8 cellular contexts compared by ENCODE assay signal in genomic region chr22:21650823-21651520, GRCh38. TPM values are rescaled to one million over a fixed set of nuclear protein-coding genes. Genes with fewer than 3 reads are reported as not detected.
DNase-seq lines count a peak whose midpoint lies in the region; ATAC-seq, FAIRE-seq and TF ChIP-seq lines count a peak whose summit lies in the region.

No MANE protein-coding gene starts in this region.

- peak overlapping the region; percentile 88 for H2AFZ ChIP-seq in GM12878 (ENCODE audit: control insufficient read depth, low read depth, low read length)

- H3K27ac Mint-ChIP-seq in Calu3 (ENCODE audit: unreplicated experiment), result peak overlapping the region; percentile 91

- H3K36me3 Mint-ChIP-seq in Calu3 (ENCODE audit: insufficient read depth, unreplicated experiment), result peaks cover 76% of the 10 kb centered on the region

- TF ChIP-seq EP300 in GM12878 (IDR thresholded peaks at IDR 0.05; ENCODE audit: borderline replicate concordance in 1 of 2, control insufficient read depth in 1 of 2, low read depth in 2 of 2, low read length in 2 of 2), result no peak

- SMC1A ChIA-PET in GM12878 (lab: Charles Lee; ENCODE audit: uncharacterized antibody, unreplicated experiment), result interaction anchor here (1.0 to 2.4 kb wide), 2 partner anchors 9 to 57 kb away, joined by 3 to 8 read pairs; partner anchors contain the start of gene SDF2L1

- POLR2A ChIA-PET in GM12878 (lab: Charles Lee), result interaction anchor here (1.4 kb wide), 2 partner anchors 9 to 74 kb away, joined by 3 to 4 read pairs; partner anchors contain the start of gene SDF2L1

- BruUV-seq in Calu3 (replicated peaks; lab: Mats Ljungman, UMichigan), result TSS peak; percentile 54
- BruUV-seq in GM12878 (replicated peaks; lab: Mats Ljungman, UMichigan), result TSS peak; percentile 84

- peak overlapping the region; percentile 98 for H3K4me3 Mint-ChIP-seq in Calu3 (ENCODE audit: low read depth, unreplicated experiment)

- no peaks in the 10 kb centered on the region for H3K9me3 Mint-ChIP-seq in Calu3 (ENCODE audit: low read depth, unreplicated experiment)

- H4K20me1 ChIP-seq in GM12878 (ENCODE audit: control insufficient read depth, insufficient read depth), result no peaks in the 10 kb centered on the region

- peaks cover 8% of the 10 kb centered on the region for H3K4me1 ChIP-seq in GM12878 (ENCODE audit: control insufficient read depth, insufficient read depth, low read length)
- peaks cover 26% of the 10 kb centered on the region for H3K4me1 ChIP-seq in mucosa of stomach (ENCODE audit: control insufficient read depth, insufficient read depth, low read length)
- peaks cover 0 to 6% of the 10 kb centered on the region in 2 donors for H3K4me1 ChIP-seq in small intestine (ENCODE audit: control insufficient read depth in 2 of 2, insufficient read depth in 1 of 2, low read depth in 1 of 2, low read length in 1 of 2)

- H3K4me2 ChIP-seq in GM12878 (ENCODE audit: control insufficient read depth, insufficient read depth), result peak overlapping the region; percentile 93

- intact Hi-C loops in Calu3 (cut with micrococcal nuclease; ENCODE audit: unreplicated experiment), result loop anchor here (1.0 kb wide), 1 partner anchor 21 kb away; the partner anchor contains the start of gene YDJC
- intact Hi-C loops in GM12878 (cut with micrococcal nuclease; ENCODE audit: unreplicated experiment), result no loop called here

- in situ Hi-C loops in GM12878 (cut with MboI), result no loop called here

- WGBS in GM12878 (ENCODE audit: insufficient coverage, insufficient replicate concordance, low lambda C conversion rate, missing lambda C conversion rate), result 27% methylated on average over 6 of the region's 6 CpGs
- WGBS in small intestine, 3 donors, result 7 to 17% (median 16%) methylated on average over 6 of the region's 6 CpGs

- no peak for DNase-seq in Calu3
- DNase-seq in LNCaP clone FGC (ENCODE audit: low read depth), result no peak
- no peak for DNase-seq in GM12878 (ENCODE audit: low read depth, low spot score)
- no peak for DNase-seq in small intestine
- DNase-seq in NCI-H1930 (lab: John Stamatoyannopoulos, UW), result no peak
- no peak for DNase-seq in stimulated activated CD4-positive, alpha-beta T cell treated with anti-CD3 and anti-CD28 coated beads, Interleukin-2, amount 100 ng/mL, for 24 hours
- no peak for DNase-seq in NCI-H774 (lab: John Stamatoyannopoulos, UW)

- CTCF ChIA-PET in Calu3 (lab: Charles Lee) (interaction anchor here (1.9 kb wide), 1 partner anchor 9 kb away, joined by 12 read pairs; the partner anchor contains the start of gene SDF2L1), GM12878 (lab: Yijun Ruan, JAX) (interaction anchor here (0.8 to 0.9 kb wide), 4 partner anchors 9 to 558 kb away, joined by 3 to 4 read pairs (median 3); partner anchors contain the start of gene SDF2L1)

- FAIRE-seq in GM12878 (lab: Jason Lieb, UNC) (no peak), small intestine (lab: Jason Lieb, UNC) (no peak)

- no peaks in the 10 kb centered on the region for H3K27me3 Mint-ChIP-seq in Calu3 (ENCODE audit: unreplicated experiment)

- peaks cover 3 to 6% of the 10 kb centered on the region in 2 experiments for H3K36me3 ChIP-seq in GM12878 (ENCODE audit: control insufficient read depth in 2 of 2, insufficient read depth in 2 of 2, low read length in 1 of 2)
- H3K36me3 ChIP-seq in mucosa of stomach (ENCODE audit: control insufficient read depth, insufficient read depth, low read length), result no peaks in the 10 kb centered on the region
- no peaks in the 10 kb centered on the region for H3K36me3 ChIP-seq in small intestine (ENCODE audit: control insufficient read depth in 2 of 2, insufficient read depth in 2 of 2, low read length in 2 of 2)

- TF ChIP-seq POLR2A in GM12878 (IDR thresholded peaks at IDR 0.05; ENCODE audit: low read depth, low read length), result no peak

- H3K27me3 ChIP-seq in GM12878 (replicated peaks in 1 of 2; ENCODE audit: control insufficient read depth in 2 of 2, insufficient read depth in 2 of 2, low read length in 1 of 2), result no peaks in the 10 kb centered on the region
- no peaks in the 10 kb centered on the region for H3K27me3 ChIP-seq in mucosa of stomach (ENCODE audit: control insufficient read depth, insufficient read depth, low read length)
- no peaks in the 10 kb centered on the region for H3K27me3 ChIP-seq in small intestine (ENCODE audit: control insufficient read depth in 2 of 2, insufficient read depth in 2 of 2, low read length in 2 of 2)

- H3K4me1 Mint-ChIP-seq in Calu3 (ENCODE audit: low read depth, unreplicated experiment), result peaks cover 24% of the 10 kb centered on the region

- RAD21 ChIA-PET in GM12878 (lab: Charles Lee; ENCODE audit: unreplicated experiment), result interaction anchor here (1.0 to 1.6 kb wide), 2 partner anchors 8 to 112 kb away, joined by 4 read pairs; no protein-coding TSS in a partner anchor

- H3K9ac ChIP-seq in GM12878 (ENCODE audit: control insufficient read depth, insufficient read depth, low read length), result peak overlapping the region; percentile 95
- H3K9ac ChIP-seq in mucosa of stomach (ENCODE audit: low read length), result no peak overlapping the region

- H3K27ac ChIP-seq in GM12878 (ENCODE audit: control insufficient read depth, insufficient read depth) (peak overlapping the region; percentile 89), small intestine (ENCODE audit: low read depth in 1 of 2, low read length in 1 of 2) (peak overlapping the region in 1 of 2 donors; percentile 8)

- TF ChIP-seq RAD21 in GM12878 (IDR thresholded peaks at IDR 0.05; ENCODE audit: insufficient read depth, low read depth, low read length), result no peak

- peaks cover 11% of the 10 kb centered on the region for H3K79me2 ChIP-seq in GM12878 (ENCODE audit: control insufficient read depth, insufficient read depth, low read length)

- no peaks in the 10 kb centered on the region for H3K9me3 ChIP-seq in GM12878 (replicated peaks; ENCODE audit: control insufficient read depth, insufficient read depth, low read length)
- no peaks in the 10 kb centered on the region for H3K9me3 ChIP-seq in mucosa of stomach (ENCODE audit: control insufficient read depth, low read length)
- no peaks in the 10 kb centered on the region for H3K9me3 ChIP-seq in small intestine (ENCODE audit: control insufficient read depth, low read depth)

- peak; percentile 22 for ATAC-seq in GM12878

- H3K4me3 ChIP-seq in LNCaP clone FGC (ENCODE audit: low read depth, low read length) (peak overlapping the region; percentile 64), GM12878 (peak overlapping the region; percentile 73), mucosa of stomach (ENCODE audit: low read length) (peak overlapping the region; percentile 74), small intestine (ENCODE audit: low read depth in 1 of 2, low read length in 2 of 2) (peak overlapping the region in 1 of 2 donors; percentile 49)

- no peak for TF ChIP-seq CTCF in Calu3 (IDR thresholded peaks at IDR 0.05; ENCODE audit: unreplicated experiment)
- TF ChIP-seq CTCF in LNCaP clone FGC (IDR thresholded peaks at IDR 0.05; ENCODE audit: control insufficient read depth, extremely low read depth, insufficient read depth), result no peak
- no peak for TF ChIP-seq CTCF in GM12878 (IDR thresholded peaks at IDR 0.05 in 2 of 3, conservative IDR thresholded peaks at IDR 0.05 in 1 of 3; ENCODE audit: control insufficient read depth in 2 of 3, extremely low read depth in 1 of 3, insufficient read depth in 1 of 3, low read depth in 3 of 3, low read length in 3 of 3)

RNA-seq across cellular contexts. Expression of gene SDF2L1, which starts 8.9 kb away (rescaled TPM):
- total RNA-seq in Calu3 (2022), result 87.0 and 88.2 TPM in 2 replicates
- total RNA-seq in GM12878 (2013; cell fraction: nucleolus; rRNA removed), result 3.6 and 5.4 TPM in 2 replicates
- total RNA-seq in GM12878 (2014; rRNA removed), result 70.2 and 109 TPM in 2 replicates
- 12.9 and 17.1 TPM in 2 replicates for total RNA-seq in GM12878 (2014; rRNA removed; fragmentation: Illumina TruSeq; extraction: Trizol)
- 81.4 and 90.1 TPM in 2 replicates for total RNA-seq in GM12878 (2021)
- 15.5 TPM for polyA plus RNA-seq in GM12878 (2011; ENCODE audit: low read depth)
- 8.8 and 20.8 TPM in 2 replicates for polyA plus RNA-seq in GM12878 (2011; rRNA removed)
- 29.8 and 63.0 TPM in 2 replicates for polyA plus RNA-seq in GM12878 (2011; cell fraction: cytosol; rRNA removed)
- polyA plus RNA-seq in GM12878 (2011; cell fraction: nucleus; rRNA removed), result 16.4 and 22.6 TPM in 2 replicates
- 49.9 and 87.0 TPM in 2 replicates for polyA plus RNA-seq in GM12878 (2012)
- polyA plus RNA-seq in GM12878 (2014; fragmentation: Illumina TruSeq; extraction: Trizol), result 0.33 and 3.9 TPM in 2 replicates
- polyA plus RNA-seq in GM12878 (2014; fragmentation: Nextera tagmentation; extraction: Ambion mirVana), result 10 to 100 TPM in 1 of 2 experiments, 1 to 10 TPM in 1; 3.0 to 17.8 TPM
- 97.9 and 134 TPM in 2 replicates for polyA plus RNA-seq in GM12878 (2014; rRNA removed)
- polyA plus RNA-seq in GM12878 (2016; fragmentation: Nextera tagmentation; extraction: Ambion mirVana), result 100 to 1,000 TPM; 191 to 214 TPM
- 14.3 and 25.4 TPM in 2 replicates for polyA minus RNA-seq in GM12878 (2011; rRNA and poly(A)+ RNA removed)
- polyA minus RNA-seq in GM12878 (2011; cell fraction: cytosol; rRNA and poly(A)+ RNA removed), result 12.2 and 12.8 TPM in 2 replicates
- 4.4 and 8.3 TPM in 2 replicates for polyA minus RNA-seq in GM12878 (2011; cell fraction: nucleus; rRNA and poly(A)+ RNA removed)
- polyA plus RNA-seq in small intestine, result 100 to 1,000 TPM in 1 of 3 donors, 10 to 100 TPM in 2; 25.9 to 125 (median 59.2) TPM

RNA-seq across cellular contexts. Expression of gene PPIL2, which starts 14.8 kb away (rescaled TPM):
- total RNA-seq in Calu3 (2022) (46.9 and 50.5 TPM in 2 replicates), GM12878 (2014; rRNA removed) (27.5 and 32.3 TPM in 2 replicates), GM12878 (2014; rRNA removed; fragmentation: Illumina TruSeq; extraction: Trizol) (27.1 and 29.0 TPM in 2 replicates), GM12878 (2021) (45.1 and 47.3 TPM in 2 replicates)
- 209 and 222 TPM in 2 replicates for total RNA-seq in GM12878 (2013; cell fraction: nucleolus; rRNA removed)
- 15.9 TPM for polyA plus RNA-seq in GM12878 (2011; ENCODE audit: low read depth)
- polyA plus RNA-seq in GM12878 (2011; rRNA removed) (32.4 and 57.0 TPM in 2 replicates), GM12878 (2014; fragmentation: Illumina TruSeq; extraction: Trizol) (32.9 and 40.6 TPM in 2 replicates), GM12878 (2014; fragmentation: Nextera tagmentation; extraction: Ambion mirVana) (1 to 10 TPM; 3.5 to 5.7 TPM), GM12878 (2014; rRNA removed) (56.8 and 63.5 TPM in 2 replicates), GM12878 (2016; fragmentation: Nextera tagmentation; extraction: Ambion mirVana) (10 to 100 TPM; 39.4 to 46.7 TPM), small intestine (10 to 100 TPM; 24.9 to 35.2 (median 29.7) TPM)
- 52.5 and 59.8 TPM in 2 replicates for polyA plus RNA-seq in GM12878 (2011; cell fraction: cytosol; rRNA removed)
- polyA plus RNA-seq in GM12878 (2011; cell fraction: nucleus; rRNA removed), result 243 and 264 TPM in 2 replicates
- polyA plus RNA-seq in GM12878 (2012), result 30.2 and 32.0 TPM in 2 replicates
- 58.5 and 59.1 TPM in 2 replicates for polyA minus RNA-seq in GM12878 (2011; rRNA and poly(A)+ RNA removed)
- polyA minus RNA-seq in GM12878 (2011; cell fraction: cytosol; rRNA and poly(A)+ RNA removed), result 11.9 and 12.9 TPM in 2 replicates
- polyA minus RNA-seq in GM12878 (2011; cell fraction: nucleus; rRNA and poly(A)+ RNA removed), result 64.8 and 107 TPM in 2 replicates

RNA-seq across cellular contexts. Expression of gene CCDC116, which starts 18.4 kb away (rescaled TPM):
- total RNA-seq in Calu3 (2022), result 0.17 TPM in 1 of 2 replicates, not detected in the other
- 0.32 and 0.69 TPM in 2 replicates for total RNA-seq in GM12878 (2013; cell fraction: nucleolus; rRNA removed)
- 0.05 TPM in 1 of 2 replicates, not detected in the other for total RNA-seq in GM12878 (2014; rRNA removed)
- total RNA-seq in GM12878 (2014; rRNA removed; fragmentation: Illumina TruSeq; extraction: Trizol), result not detected in 2 replicates
- 0.18 and 0.29 TPM in 2 replicates for total RNA-seq in GM12878 (2021)
- polyA plus RNA-seq in GM12878 (2011; ENCODE audit: low read depth), result not detected
- 0.04 TPM in 1 of 2 replicates, not detected in the other for polyA plus RNA-seq in GM12878 (2011; rRNA removed)
- polyA plus RNA-seq in GM12878 (2011; cell fraction: cytosol; rRNA removed), result 0.09 and 0.13 TPM in 2 replicates
- polyA plus RNA-seq in GM12878 (2011; cell fraction: nucleus; rRNA removed), result 0.39 and 0.50 TPM in 2 replicates
- 0.06 TPM in 1 of 2 replicates, not detected in the other for polyA plus RNA-seq in GM12878 (2012)
- polyA plus RNA-seq in GM12878 (2014; fragmentation: Illumina TruSeq; extraction: Trizol), result 0.04 TPM in 1 of 2 replicates, not detected in the other
- not detected for polyA plus RNA-seq in GM12878 (2014; fragmentation: Nextera tagmentation; extraction: Ambion mirVana)
- polyA plus RNA-seq in GM12878 (2014; rRNA removed), result 0.04 and 0.32 TPM in 2 replicates
- polyA plus RNA-seq in GM12878 (2016; fragmentation: Nextera tagmentation; extraction: Ambion mirVana), result not detected
- 0.10 TPM in 1 of 2 replicates, not detected in the other for polyA minus RNA-seq in GM12878 (2011; rRNA and poly(A)+ RNA removed)
- not detected in 2 replicates for polyA minus RNA-seq in GM12878 (2011; cell fraction: cytosol; rRNA and poly(A)+ RNA removed)
- polyA minus RNA-seq in GM12878 (2011; cell fraction: nucleus; rRNA and poly(A)+ RNA removed), result 0.19 and 0.24 TPM in 2 replicates
- polyA plus RNA-seq in small intestine, result under 1 TPM; 0.22 to 0.40 (median 0.27) TPM

RNA-seq across cellular contexts. Expression of gene YDJC, which starts 21.1 kb away (rescaled TPM):
- total RNA-seq in Calu3 (2022) (57.9 and 64.2 TPM in 2 replicates), GM12878 (2014; rRNA removed) (64.1 and 75.4 TPM in 2 replicates), GM12878 (2014; rRNA removed; fragmentation: Illumina TruSeq; extraction: Trizol) (10.1 and 12.0 TPM in 2 replicates), GM12878 (2021) (55.7 and 58.4 TPM in 2 replicates)
- 37.4 and 44.8 TPM in 2 replicates for total RNA-seq in GM12878 (2013; cell fraction: nucleolus; rRNA removed)
- polyA plus RNA-seq in GM12878 (2011; ENCODE audit: low read depth), result 4.8 TPM
- polyA plus RNA-seq in GM12878 (2011; rRNA removed) (6.3 and 18.3 TPM in 2 replicates), GM12878 (2014; fragmentation: Illumina TruSeq; extraction: Trizol) (2.1 and 8.4 TPM in 2 replicates), GM12878 (2014; fragmentation: Nextera tagmentation; extraction: Ambion mirVana) (1 to 10 TPM in 1 of 2 experiments, under 1 TPM in 1; 1.00 to 4.4 TPM), GM12878 (2014; rRNA removed) (72.1 and 83.6 TPM in 2 replicates), GM12878 (2016; fragmentation: Nextera tagmentation; extraction: Ambion mirVana) (10 to 100 TPM; 68.5 to 77.6 TPM), small intestine (10 to 100 TPM; 38.8 to 46.7 (median 45.6) TPM)
- 31.1 and 59.0 TPM in 2 replicates for polyA plus RNA-seq in GM12878 (2011; cell fraction: cytosol; rRNA removed)
- polyA plus RNA-seq in GM12878 (2011; cell fraction: nucleus; rRNA removed), result 60.2 and 70.8 TPM in 2 replicates
- 27.7 and 31.7 TPM in 2 replicates for polyA plus RNA-seq in GM12878 (2012)
- polyA minus RNA-seq in GM12878 (2011; rRNA and poly(A)+ RNA removed), result 5.0 and 15.1 TPM in 2 replicates
- 8.5 and 15.4 TPM in 2 replicates for polyA minus RNA-seq in GM12878 (2011; cell fraction: cytosol; rRNA and poly(A)+ RNA removed)
- 22.6 and 40.6 TPM in 2 replicates for polyA minus RNA-seq in GM12878 (2011; cell fraction: nucleus; rRNA and poly(A)+ RNA removed)
